In genomic region chr21:44296103-44296519, GRCh38 we compare ENCODE assay signal across 36 cellular contexts. TPM values are rescaled to one million over a fixed set of nuclear protein-coding genes. Genes with fewer than 3 reads are reported as not detected.
"Had no signal": no experiment of that assay in that cellular context is flagged by ENCODE, and none has a peak within 500 bp of the region (broad histone marks: within the 10 kb centered on the region; RNA-seq: fewer than 3 reads in every experiment).

No MANE protein-coding gene starts in this region.

- DNase-seq: activated CD4-positive, alpha-beta memory T cell treated with anti-CD3 and anti-CD28 coated beads for 36 hours; activated CD4-positive, alpha-beta T cell treated with anti-CD3 and anti-CD28 coated beads, Interleukin-2, amount 10 ng/mL, durations not matched to agents 24 days and 14 days; activated CD4-positive, CD25-positive, alpha-beta regulatory T cell treated with anti-CD3 and anti-CD28 coated beads, Interleukin-2, amount 50 U/mL, for 72 hours; activated CD8-positive, alpha-beta memory T cell treated with anti-CD3 and anti-CD28 coated beads, Interleukin-2, amount 50 U/mL, for 4 hours; activated gamma-delta T cell; activated naive CD4-positive, alpha-beta T cell treated with anti-CD3 and anti-CD28 coated beads, Interleukin-2, amount 10 ng/mL, durations not matched to agents 7 days and 5 days; activated naive CD8-positive, alpha-beta T cell treated with anti-CD3 and anti-CD28 coated beads, Interleukin-2, amount 10 ng/mL, durations not matched to agents 7 days and 5 days; activated T-cell treated with anti-CD3 and anti-CD28 coated beads, Interleukin-2, amount 50 U/mL, for 1 hour; caudate nucleus; cortex of kidney; heart left ventricle; hypothalamus; mucosa of descending colon; posterior cingulate gyrus; sigmoid colon; small intestine; stimulated activated CD4-positive, alpha-beta T cell treated with anti-CD3 and anti-CD28 coated beads, Interleukin-4, amount 100 ng/mL, for 4 hours; stimulated activated CD8-positive, alpha-beta memory T cell treated with anti-CD3 and anti-CD28 coated beads, Interleukin-4, amount 100 ng/mL, for 48 hours; stimulated activated naive CD4-positive, alpha-beta T cell; tibial artery; upper lobe of right lung had no signal

- H3K27ac ChIP-seq: ascending aorta, left lung, sigmoid colon, suprapubic skin, tibial artery, upper lobe of right lung had no signal

- ATAC-seq: heart left ventricle; left lung; mucosa of descending colon; natural killer cell treated with Interleukin-12 subunit alpha and Interleukin-12 subunit beta and Interleukin-15 and Interleukin-18, amount 100 ng/mL, for 72 hours; upper lobe of right lung had no signal

- H3K9me3 ChIP-seq: ascending aorta, heart left ventricle, left lung, mucosa of descending colon, sigmoid colon, suprapubic skin, tibial artery, upper lobe of right lung had no signal

- FAIRE-seq: endothelial cell of umbilical vein, small intestine had no signal

- H3K36me3 ChIP-seq: ascending aorta, heart left ventricle, left lung, sigmoid colon, suprapubic skin, tibial artery, upper lobe of right lung had no signal

- H3K4me3 ChIP-seq: ascending aorta, heart left ventricle, left lung, lung, mucosa of descending colon, sigmoid colon, suprapubic skin, tibial artery, upper lobe of right lung had no signal

- H3K27me3 ChIP-seq: ascending aorta, heart left ventricle, upper lobe of right lung had no signal

RNA-seq across cellular contexts. Expression of gene AIRE, which starts 10.4 kb away (rescaled TPM):
- total RNA-seq: activated CD4-positive, alpha-beta memory T cell treated with anti-CD3 and anti-CD28 coated beads for 36 hours; activated CD4-positive, alpha-beta T cell treated with anti-CD3 and anti-CD28 coated beads, Interleukin-2, amount 10 ng/mL, durations not matched to agents 24 days and 14 days; activated CD8-positive, alpha-beta memory T cell treated with anti-CD3 and anti-CD28 coated beads for 36 hours; activated naive CD8-positive, alpha-beta T cell treated with anti-CD3 and anti-CD28 coated beads, Interleukin-2, amount 10 ng/mL, durations not matched to agents 7 days and 5 days; chondrocyte; fibroblast of lung; fibroblast of villous mesenchyme; mesenteric fat pad; natural killer cell treated with Interleukin-12 subunit alpha and Interleukin-12 subunit beta and Interleukin-15 and Interleukin-18, amount 100 ng/mL, for 72 hours; osteoblast; sigmoid colon; suprapubic skin; upper lobe of right lung had no signal
- polyA plus RNA-seq: fibroblast of lung, lung had no signal

RNA-seq across cellular contexts. Expression of gene DNMT3L, which starts 34.4 kb away (rescaled TPM):
- total RNA-seq: activated CD4-positive, alpha-beta memory T cell treated with anti-CD3 and anti-CD28 coated beads for 36 hours; activated CD4-positive, alpha-beta T cell treated with anti-CD3 and anti-CD28 coated beads, Interleukin-2, amount 10 ng/mL, durations not matched to agents 24 days and 14 days; activated CD8-positive, alpha-beta memory T cell treated with anti-CD3 and anti-CD28 coated beads for 36 hours; activated naive CD8-positive, alpha-beta T cell treated with anti-CD3 and anti-CD28 coated beads, Interleukin-2, amount 10 ng/mL, durations not matched to agents 7 days and 5 days; ascending aorta; chondrocyte; endothelial cell of umbilical vein; fibroblast of lung; fibroblast of villous mesenchyme; heart left ventricle; kidney epithelial cell; left lung; lung; mesenteric fat pad; mucosa of descending colon; myocyte; natural killer cell treated with Interleukin-12 subunit alpha and Interleukin-12 subunit beta and Interleukin-15 and Interleukin-18, amount 100 ng/mL, for 72 hours; osteoblast; sigmoid colon; suprapubic skin; upper lobe of right lung had no signal
- polyA plus RNA-seq: endothelial cell of umbilical vein, esophagus, fibroblast of lung, heart left ventricle, lung, sigmoid colon, small intestine had no signal

RNA-seq across cellular contexts. Expression of gene ICOSLG, which starts 55.4 kb away (rescaled TPM):
- total RNA-seq: ascending aorta, osteoblast had no signal
- polyA plus RNA-seq: fibroblast of lung had no signal
